Comparison of ENCODE assay signal across 8 cellular contexts in the genomic region with DNA sequence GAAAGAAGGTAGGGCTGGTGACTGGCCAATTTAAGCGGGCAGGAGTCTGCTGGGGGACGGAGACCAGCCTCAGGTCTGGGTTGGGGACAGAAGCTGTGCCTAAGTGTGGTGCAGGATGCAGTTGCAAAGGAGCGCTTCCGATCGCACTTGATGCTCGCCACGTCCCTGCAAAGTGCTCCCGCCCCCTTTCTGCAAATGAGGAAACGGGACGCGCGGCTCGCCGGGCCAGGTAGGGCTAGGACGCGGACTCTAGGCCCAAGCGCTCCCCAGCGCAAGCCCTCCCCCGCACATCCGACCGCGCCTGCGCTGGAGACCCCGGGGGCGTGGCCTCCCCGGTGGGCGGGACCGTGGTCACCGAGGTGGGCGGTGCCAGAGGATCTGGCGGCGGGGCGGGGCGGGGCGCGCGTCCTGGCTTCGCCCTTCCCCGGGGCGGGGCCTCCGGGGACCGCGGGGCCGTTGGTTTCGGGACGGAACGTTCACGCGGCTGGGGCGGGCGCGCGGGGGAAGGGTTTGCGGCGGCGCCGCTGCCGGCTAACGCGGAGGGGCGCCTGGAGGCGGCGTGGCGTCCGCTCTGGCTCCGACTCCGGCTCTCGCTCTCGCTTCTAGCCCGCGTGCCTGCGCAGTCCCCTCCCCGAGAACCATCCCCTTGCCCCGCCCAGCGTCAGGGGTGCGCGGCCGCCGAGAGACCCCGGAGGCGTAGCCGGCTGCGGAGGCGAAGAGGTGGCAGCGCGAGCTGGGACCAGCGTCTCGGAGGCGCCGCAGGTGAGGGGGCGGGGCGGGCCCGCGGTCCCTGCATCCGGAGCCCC. TPM values are rescaled to one million over a fixed set of nuclear protein-coding genes. Genes with fewer than 3 reads are reported as not detected.
DNase-seq lines count a peak whose midpoint lies in the region; ATAC-seq and TF ChIP-seq lines count a peak whose summit lies in the region.

FAM118A (plus strand) TSS at position 513 of the 806 bp plus-strand sequence. CDS start 12,446 bp downstream, outside the sequence.

- H2AFZ ChIP-seq in hepatocyte, result peak within 1 kb of the TSS; percentile 88

- H3K27ac ChIP-seq in hepatocyte, result peak within 1 kb of the TSS; percentile 88

- no peak for TF ChIP-seq CTCF in hepatocyte (IDR thresholded peaks at IDR 0.05; ENCODE audit: poor library complexity)

- WGBS in hepatocyte (ENCODE audit: low lambda C conversion rate, missing lambda C conversion rate), result 5% methylated on average over 31 of the region's 95 CpGs

- peak within 1 kb of the TSS; percentile 99 for H3K4me2 ChIP-seq in hepatocyte

- H3K9me3 ChIP-seq in hepatocyte (ENCODE audit: low read depth), result no peaks in the 10 kb centered on the region

- no peaks in the 10 kb centered on the region for H4K20me1 ChIP-seq in hepatocyte (ENCODE audit: insufficient read depth, poor library complexity, severe bottlenecking)

- no peaks in the 10 kb centered on the region for H3K36me3 ChIP-seq in hepatocyte (replicated peaks; ENCODE audit: insufficient read depth, low read depth)

- peaks cover 40% of the 10 kb centered on the region for H3K4me1 ChIP-seq in hepatocyte (ENCODE audit: insufficient read depth)

- H3K79me2 ChIP-seq in hepatocyte, result peaks cover 44% of the 10 kb centered on the region

- ATAC-seq in GM18508 (IDR thresholded peaks at IDR 0.05; ENCODE audit: insufficient read depth, unreplicated experiment) (peak; percentile 40), HG02973 (IDR thresholded peaks at IDR 0.05; ENCODE audit: unreplicated experiment) (peak; percentile 75)

- peak within 1 kb of the TSS; percentile 67 for H3K4me3 ChIP-seq in hepatocyte

- H3K9me2 ChIP-seq in hepatocyte (replicated peaks; ENCODE audit: insufficient read depth), result no peaks in the 10 kb centered on the region

- no peaks in the 10 kb centered on the region for H3K27me3 ChIP-seq in hepatocyte

- DNase-seq in NCI-H2029 (lab: John Stamatoyannopoulos, UW), result peak; percentile 95
- peak; percentile 93 for DNase-seq in T1000 (lab: John Stamatoyannopoulos, UW)
- DNase-seq in astrocyte of the hippocampus (ENCODE audit: low read depth, low spot score), result peak; percentile 99
- peak; percentile 97 for DNase-seq in hepatocyte (ENCODE audit: low spot score)
- DNase-seq in retina, result peak; percentile 96
- DNase-seq in OCI-M2 (lab: John Stamatoyannopoulos, UW; ENCODE audit: unreplicated experiment), result no peak

RNA-seq across cellular contexts. Expression of gene FAM118A, which starts in this region (rescaled TPM):
- total RNA-seq in hepatocyte, result 65.7 and 94.2 TPM in 2 replicates
- polyA plus RNA-seq in hepatocyte, result 193 and 289 TPM in 2 replicates
